1 cellular context compared by ENCODE assay signal in the genomic region with DNA sequence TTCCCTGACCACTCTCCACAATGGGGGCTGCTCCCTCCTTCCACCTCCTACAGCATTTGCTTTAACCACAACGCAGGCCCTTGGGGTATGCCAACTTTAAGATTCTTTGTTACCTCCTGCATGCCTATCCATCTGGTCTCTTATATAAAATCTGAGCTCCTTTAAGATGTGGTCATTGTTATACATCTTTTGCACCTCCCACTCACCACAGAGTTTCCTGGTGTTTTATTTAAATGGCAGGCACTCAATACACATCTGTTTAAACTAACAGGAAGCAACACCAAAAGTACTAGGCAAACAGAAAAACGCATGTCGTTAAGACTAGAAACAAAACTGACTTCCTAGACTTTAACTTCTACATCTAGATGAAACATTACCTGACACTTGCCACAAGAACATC.
TF ChIP-seq lines count a peak whose summit lies in the region.

No MANE protein-coding gene starts in this region.

TF ChIP-seq in GM12878, 131 proteins besides CTCF, POLR2A, EP300 and RAD21:
- TF ChIP-seq RUNX3 (IDR thresholded peaks at IDR 0.05; ENCODE audit: low read length) (peak; percentile 53), ASH2L (IDR thresholded peaks at IDR 0.05; ENCODE audit: borderline replicate concordance, low read depth) (no peak)
